1 cellular context compared by ENCODE assay signal in the genomic region with DNA sequence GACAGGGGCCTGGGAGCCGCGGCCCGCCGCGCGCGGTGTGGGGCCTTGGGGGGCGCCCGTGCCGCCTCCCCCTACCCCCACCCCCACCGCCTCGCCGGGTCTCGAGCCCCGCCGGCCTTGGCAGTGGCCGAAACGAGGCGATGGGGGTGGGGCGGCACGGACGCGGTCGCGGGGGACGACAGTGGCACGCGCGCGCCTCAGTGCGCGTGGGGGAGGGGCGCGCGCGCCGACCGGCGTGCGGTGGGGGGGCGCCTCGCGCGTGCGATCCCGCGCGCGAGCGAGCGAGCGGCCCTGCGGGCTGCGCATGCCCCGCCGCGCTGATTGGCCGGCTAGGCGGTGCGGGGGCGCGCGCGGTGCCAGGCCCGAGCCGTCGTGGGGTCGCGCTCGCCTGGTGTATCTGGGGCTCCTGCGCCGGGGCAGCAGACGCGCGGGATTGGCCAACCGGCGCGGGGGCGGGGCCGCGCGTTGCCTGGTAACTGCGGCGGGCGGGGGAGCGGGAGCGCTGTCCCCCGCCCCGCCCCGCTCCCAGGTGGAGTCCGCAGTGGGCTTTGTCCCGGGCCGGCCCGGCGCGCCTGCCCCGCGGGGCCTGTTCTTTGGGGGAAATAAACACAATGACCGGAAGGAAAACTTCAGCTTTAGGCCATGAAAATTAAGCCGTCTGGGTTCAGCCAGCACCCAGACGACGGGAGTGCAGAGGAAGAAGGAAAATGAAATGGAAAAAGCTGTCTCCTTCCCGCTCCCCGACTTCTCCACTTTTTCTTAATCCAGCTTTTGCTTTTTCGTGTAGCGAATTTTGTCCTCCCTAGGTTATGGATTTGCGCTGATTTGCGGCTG.
TF ChIP-seq lines count a peak whose summit lies in the region.

No MANE protein-coding gene starts in this region.

TF ChIP-seq in K562, 482 proteins besides CTCF, POLR2A, EP300 and RAD21 (continued from another document and continues in another):
- TF ChIP-seq, protein P1, sequence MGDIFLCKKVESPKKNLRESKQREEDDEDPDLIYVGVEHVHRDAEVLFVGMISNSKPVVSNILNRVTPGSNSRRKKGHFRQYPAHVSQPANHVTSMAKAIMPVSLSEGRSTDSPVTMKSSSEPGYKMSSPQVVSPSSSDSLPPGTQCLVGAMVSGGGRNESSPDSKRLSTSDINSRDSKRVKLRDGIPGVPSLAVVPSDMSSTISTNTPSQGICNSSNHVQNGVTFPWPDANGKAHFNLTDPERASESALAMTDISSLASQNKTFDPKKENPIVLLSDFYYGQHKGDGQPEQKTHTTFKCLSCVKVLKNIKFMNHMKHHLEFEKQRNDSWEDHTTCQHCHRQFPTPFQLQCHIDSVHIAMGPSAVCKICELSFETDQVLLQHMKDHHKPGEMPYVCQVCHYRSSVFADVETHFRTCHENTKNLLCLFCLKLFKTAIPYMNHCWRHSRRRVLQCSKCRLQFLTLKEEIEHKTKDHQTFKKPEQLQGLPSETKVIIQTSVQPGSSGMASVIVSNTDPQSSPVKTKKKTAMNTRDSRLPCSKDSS (IDR thresholded peaks at IDR 0.05; ENCODE audit: low read depth, partially characterized antibody), result no peak
- TF ChIP-seq CCNT2 (IDR thresholded peaks at IDR 0.05; ENCODE audit: borderline replicate concordance, extremely low read depth, insufficient read length, low read depth, low read length) (no peak), HNRNPK (IDR thresholded peaks at IDR 0.05; ENCODE audit: low read depth, low read length, poor library complexity, severe bottlenecking) (peak; percentile 75), ASH1L (IDR thresholded peaks at IDR 0.05; ENCODE audit: borderline replicate concordance, low read depth, partially characterized antibody) (no peak), NFIC (IDR thresholded peaks at IDR 0.05) (no peak), RFX5 (IDR thresholded peaks at IDR 0.05; ENCODE audit: low read depth, low read length) (no peak), TRIM24 (IDR thresholded peaks at IDR 0.05) (no peak), FOXP1 (CRISPR knock-in tag; IDR thresholded peaks at IDR 0.05) (no peak), ZNF184 (CRISPR knock-in tag; IDR thresholded peaks at IDR 0.05) (no peak), ZKSCAN8 (CRISPR knock-in tag; IDR thresholded peaks at IDR 0.05) (0 out of 2 replicates have a peak, but pooled peaks have one; percentile 39), C11orf30 (IDR thresholded peaks at IDR 0.05; ENCODE audit: low read depth) (no peak), MYC (IDR thresholded peaks at IDR 0.05; ENCODE audit: low read depth, low read length) (peak; percentile 80), MYC (CRISPR knock-in tag; IDR thresholded peaks at IDR 0.05; ENCODE audit: borderline replicate concordance, low read depth) (no peak), JUND (IDR thresholded peaks at IDR 0.05; ENCODE audit: borderline replicate concordance, low read depth, low read length) (no peak), JUND (tag; IDR thresholded peaks at IDR 0.05; ENCODE audit: borderline replicate concordance, low read depth, low read length) (no peak; the same call in 2 of the 3 replicates), RBM14 (IDR thresholded peaks at IDR 0.05; ENCODE audit: borderline replicate concordance, insufficient read depth, low read depth, low read length) (no peak), CHD2 (IDR thresholded peaks at IDR 0.05; ENCODE audit: low read depth, low read length) (peak; percentile 41; the same call in 1 of the 2 replicates), NR4A1 (CRISPR knock-in tag; IDR thresholded peaks at IDR 0.05) (no peak), NR4A1 (tag; IDR thresholded peaks at IDR 0.05) (no peak), HOXB6 (CRISPR knock-in tag; IDR thresholded peaks at IDR 0.05; ENCODE audit: borderline replicate concordance) (no peak), CBFA2T3 (IDR thresholded peaks at IDR 0.05) (no peak), RBM17 (IDR thresholded peaks at IDR 0.05; ENCODE audit: borderline replicate concordance, low read depth, low read length) (no peak), FIP1L1 (IDR thresholded peaks at IDR 0.05; ENCODE audit: low read depth, low read length, poor library complexity, severe bottlenecking) (no peak), CTBP1 (IDR thresholded peaks at IDR 0.05; ENCODE audit: borderline replicate concordance) (peak; percentile 72), BRD4 (IDR thresholded peaks at IDR 0.05) (0 out of 2 replicates have a peak, but pooled peaks have one; percentile 91), RB1 (IDR thresholded peaks at IDR 0.05; ENCODE audit: low read depth) (peak; percentile 80), SMAD3 (CRISPR knock-in tag; conservative IDR thresholded peaks at IDR 0.05) (no peak), FOXJ2 (tag; IDR thresholded peaks at IDR 0.05) (0 out of 2 replicates have a peak, but pooled peaks have one; percentile 8), CREB1 (IDR thresholded peaks at IDR 0.05) (peak; percentile 44; the same call in 1 of the 2 replicates), CREB1 (CRISPR knock-in tag; IDR thresholded peaks at IDR 0.05) (no peak), SIN3A (IDR thresholded peaks at IDR 0.05; ENCODE audit: borderline replicate concordance in 2 of 2, control insufficient read depth in 1 of 2, low read depth in 2 of 2, low read length in 2 of 2) (peak; percentile 57 to 69; a peak in 2 of 4 replicates), RCOR1 (IDR thresholded peaks at IDR 0.05; ENCODE audit: borderline replicate concordance in 1 of 2, low read depth in 2 of 2, low read length in 2 of 2) (0 out of 4 replicates have a peak, but pooled peaks of 1 of the 2 experiments have one; percentile 5), TCFL5 (CRISPR knock-in tag; conservative IDR thresholded peaks at IDR 0.05) (no peak), HMG20B (CRISPR knock-in tag; IDR thresholded peaks at IDR 0.05) (no peak), GTF2E2 (tag; IDR thresholded peaks at IDR 0.05) (0 out of 2 replicates have a peak, but pooled peaks have one; percentile 40)
- TF ChIP-seq, protein P2, sequence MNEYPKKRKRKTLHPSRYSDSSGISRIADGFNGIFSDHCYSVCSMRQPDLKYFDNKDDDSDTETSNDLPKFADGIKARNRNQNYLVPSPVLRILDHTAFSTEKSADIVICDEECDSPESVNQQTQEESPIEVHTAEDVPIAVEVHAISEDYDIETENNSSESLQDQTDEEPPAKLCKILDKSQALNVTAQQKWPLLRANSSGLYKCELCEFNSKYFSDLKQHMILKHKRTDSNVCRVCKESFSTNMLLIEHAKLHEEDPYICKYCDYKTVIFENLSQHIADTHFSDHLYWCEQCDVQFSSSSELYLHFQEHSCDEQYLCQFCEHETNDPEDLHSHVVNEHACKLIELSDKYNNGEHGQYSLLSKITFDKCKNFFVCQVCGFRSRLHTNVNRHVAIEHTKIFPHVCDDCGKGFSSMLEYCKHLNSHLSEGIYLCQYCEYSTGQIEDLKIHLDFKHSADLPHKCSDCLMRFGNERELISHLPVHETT (CRISPR knock-in tag; conservative IDR thresholded peaks at IDR 0.05 in 1 of 2, IDR thresholded peaks at IDR 0.05 in 1 of 2), result peak in 1 of 2 experiments; percentile 90; a peak in 2 of 4 replicates
- TF ChIP-seq, protein P3, sequence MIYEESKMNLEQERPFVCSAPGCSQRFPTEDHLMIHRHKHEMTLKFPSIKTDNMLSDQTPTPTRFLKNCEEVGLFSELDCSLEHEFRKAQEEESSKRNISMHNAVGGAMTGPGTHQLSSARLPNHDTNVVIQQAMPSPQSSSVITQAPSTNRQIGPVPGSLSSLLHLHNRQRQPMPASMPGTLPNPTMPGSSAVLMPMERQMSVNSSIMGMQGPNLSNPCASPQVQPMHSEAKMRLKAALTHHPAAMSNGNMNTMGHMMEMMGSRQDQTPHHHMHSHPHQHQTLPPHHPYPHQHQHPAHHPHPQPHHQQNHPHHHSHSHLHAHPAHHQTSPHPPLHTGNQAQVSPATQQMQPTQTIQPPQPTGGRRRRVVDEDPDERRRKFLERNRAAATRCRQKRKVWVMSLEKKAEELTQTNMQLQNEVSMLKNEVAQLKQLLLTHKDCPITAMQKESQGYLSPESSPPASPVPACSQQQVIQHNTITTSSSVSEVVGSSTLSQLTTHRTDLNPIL (CRISPR knock-in tag; IDR thresholded peaks at IDR 0.05), result no peak
- TF ChIP-seq, protein P4, sequence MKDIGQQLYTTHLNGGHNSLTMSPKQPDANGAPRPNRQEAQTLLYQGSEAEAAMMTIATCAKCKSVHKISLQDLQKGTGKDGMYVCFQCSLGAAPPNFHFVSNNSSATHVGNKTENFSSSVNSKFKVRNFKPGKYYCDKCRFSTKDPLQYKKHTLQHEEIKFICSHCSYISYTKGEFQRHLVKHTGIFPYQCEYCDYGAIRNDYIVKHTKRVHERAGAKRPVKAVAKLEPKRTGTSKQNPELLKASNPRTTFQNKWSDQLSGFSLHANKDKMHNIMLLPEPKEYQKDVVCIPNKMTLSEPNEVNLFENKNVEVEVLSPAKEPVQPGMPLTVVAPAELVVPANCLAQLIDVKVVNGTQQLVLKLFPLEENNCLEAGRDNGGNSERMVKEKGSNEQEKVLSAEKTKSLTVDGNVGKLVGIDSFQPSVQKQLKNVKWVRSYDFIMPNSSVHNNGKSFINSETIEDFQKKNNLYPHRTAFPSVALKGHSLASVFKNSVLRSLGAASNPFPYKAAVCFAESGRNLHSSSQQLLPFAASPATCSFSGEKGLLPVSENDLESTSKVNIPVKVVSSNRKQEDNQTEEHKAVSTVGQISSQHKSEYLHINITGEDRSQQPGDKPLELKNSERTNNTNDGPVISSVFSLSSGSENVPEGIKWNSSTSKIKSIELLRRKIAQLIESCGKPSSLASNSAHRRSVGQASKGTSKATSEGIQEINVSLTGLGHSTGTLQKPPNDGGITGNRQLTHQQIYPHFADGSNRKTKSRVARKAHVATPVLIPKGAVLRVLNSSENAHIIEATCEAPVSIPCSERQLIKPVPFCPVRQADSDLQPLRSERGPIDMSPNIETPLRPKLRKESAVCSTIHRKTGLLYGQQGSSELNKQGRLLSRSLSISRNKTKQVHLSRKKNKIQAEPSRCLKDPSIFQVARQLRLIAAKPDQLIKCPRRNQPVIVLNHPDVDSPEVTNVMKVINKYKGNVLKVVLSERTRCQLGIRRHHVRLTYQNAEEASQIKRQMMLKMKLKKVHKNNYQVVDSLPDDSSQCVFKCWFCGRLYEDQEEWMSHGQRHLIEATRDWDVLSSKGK (CRISPR knock-in tag; IDR thresholded peaks at IDR 0.05), result no peak
- TF ChIP-seq, protein P5, sequence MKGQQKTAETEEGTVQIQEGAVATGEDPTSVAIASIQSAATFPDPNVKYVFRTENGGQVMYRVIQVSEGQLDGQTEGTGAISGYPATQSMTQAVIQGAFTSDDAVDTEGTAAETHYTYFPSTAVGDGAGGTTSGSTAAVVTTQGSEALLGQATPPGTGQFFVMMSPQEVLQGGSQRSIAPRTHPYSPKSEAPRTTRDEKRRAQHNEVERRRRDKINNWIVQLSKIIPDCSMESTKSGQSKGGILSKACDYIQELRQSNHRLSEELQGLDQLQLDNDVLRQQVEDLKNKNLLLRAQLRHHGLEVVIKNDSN (CRISPR knock-in tag; IDR thresholded peaks at IDR 0.05), result no peak
- TF ChIP-seq, protein P6, sequence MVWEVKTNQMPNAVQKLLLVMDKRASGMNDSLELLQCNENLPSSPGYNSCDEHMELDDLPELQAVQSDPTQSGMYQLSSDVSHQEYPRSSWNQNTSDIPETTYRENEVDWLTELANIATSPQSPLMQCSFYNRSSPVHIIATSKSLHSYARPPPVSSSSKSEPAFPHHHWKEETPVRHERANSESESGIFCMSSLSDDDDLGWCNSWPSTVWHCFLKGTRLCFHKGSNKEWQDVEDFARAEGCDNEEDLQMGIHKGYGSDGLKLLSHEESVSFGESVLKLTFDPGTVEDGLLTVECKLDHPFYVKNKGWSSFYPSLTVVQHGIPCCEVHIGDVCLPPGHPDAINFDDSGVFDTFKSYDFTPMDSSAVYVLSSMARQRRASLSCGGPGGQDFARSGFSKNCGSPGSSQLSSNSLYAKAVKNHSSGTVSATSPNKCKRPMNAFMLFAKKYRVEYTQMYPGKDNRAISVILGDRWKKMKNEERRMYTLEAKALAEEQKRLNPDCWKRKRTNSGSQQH (CRISPR knock-in tag; IDR thresholded peaks at IDR 0.05), result no peak
- TF ChIP-seq, protein P7, sequence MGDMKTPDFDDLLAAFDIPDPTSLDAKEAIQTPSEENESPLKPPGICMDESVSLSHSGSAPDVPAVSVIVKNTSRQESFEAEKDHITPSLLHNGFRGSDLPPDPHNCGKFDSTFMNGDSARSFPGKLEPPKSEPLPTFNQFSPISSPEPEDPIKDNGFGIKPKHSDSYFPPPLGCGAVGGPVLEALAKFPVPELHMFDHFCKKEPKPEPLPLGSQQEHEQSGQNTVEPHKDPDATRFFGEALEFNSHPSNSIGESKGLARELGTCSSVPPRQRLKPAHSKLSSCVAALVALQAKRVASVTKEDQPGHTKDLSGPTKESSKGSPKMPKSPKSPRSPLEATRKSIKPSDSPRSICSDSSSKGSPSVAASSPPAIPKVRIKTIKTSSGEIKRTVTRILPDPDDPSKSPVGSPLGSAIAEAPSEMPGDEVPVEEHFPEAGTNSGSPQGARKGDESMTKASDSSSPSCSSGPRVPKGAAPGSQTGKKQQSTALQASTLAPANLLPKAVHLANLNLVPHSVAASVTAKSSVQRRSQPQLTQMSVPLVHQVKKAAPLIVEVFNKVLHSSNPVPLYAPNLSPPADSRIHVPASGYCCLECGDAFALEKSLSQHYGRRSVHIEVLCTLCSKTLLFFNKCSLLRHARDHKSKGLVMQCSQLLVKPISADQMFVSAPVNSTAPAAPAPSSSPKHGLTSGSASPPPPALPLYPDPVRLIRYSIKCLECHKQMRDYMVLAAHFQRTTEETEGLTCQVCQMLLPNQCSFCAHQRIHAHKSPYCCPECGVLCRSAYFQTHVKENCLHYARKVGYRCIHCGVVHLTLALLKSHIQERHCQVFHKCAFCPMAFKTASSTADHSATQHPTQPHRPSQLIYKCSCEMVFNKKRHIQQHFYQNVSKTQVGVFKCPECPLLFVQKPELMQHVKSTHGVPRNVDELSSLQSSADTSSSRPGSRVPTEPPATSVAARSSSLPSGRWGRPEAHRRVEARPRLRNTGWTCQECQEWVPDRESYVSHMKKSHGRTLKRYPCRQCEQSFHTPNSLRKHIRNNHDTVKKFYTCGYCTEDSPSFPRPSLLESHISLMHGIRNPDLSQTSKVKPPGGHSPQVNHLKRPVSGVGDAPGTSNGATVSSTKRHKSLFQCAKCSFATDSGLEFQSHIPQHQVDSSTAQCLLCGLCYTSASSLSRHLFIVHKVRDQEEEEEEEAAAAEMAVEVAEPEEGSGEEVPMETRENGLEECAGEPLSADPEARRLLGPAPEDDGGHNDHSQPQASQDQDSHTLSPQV (IDR thresholded peaks at IDR 0.05), result peak; percentile 43; the same call in 1 of the 2 replicates
- TF ChIP-seq, protein P8, sequence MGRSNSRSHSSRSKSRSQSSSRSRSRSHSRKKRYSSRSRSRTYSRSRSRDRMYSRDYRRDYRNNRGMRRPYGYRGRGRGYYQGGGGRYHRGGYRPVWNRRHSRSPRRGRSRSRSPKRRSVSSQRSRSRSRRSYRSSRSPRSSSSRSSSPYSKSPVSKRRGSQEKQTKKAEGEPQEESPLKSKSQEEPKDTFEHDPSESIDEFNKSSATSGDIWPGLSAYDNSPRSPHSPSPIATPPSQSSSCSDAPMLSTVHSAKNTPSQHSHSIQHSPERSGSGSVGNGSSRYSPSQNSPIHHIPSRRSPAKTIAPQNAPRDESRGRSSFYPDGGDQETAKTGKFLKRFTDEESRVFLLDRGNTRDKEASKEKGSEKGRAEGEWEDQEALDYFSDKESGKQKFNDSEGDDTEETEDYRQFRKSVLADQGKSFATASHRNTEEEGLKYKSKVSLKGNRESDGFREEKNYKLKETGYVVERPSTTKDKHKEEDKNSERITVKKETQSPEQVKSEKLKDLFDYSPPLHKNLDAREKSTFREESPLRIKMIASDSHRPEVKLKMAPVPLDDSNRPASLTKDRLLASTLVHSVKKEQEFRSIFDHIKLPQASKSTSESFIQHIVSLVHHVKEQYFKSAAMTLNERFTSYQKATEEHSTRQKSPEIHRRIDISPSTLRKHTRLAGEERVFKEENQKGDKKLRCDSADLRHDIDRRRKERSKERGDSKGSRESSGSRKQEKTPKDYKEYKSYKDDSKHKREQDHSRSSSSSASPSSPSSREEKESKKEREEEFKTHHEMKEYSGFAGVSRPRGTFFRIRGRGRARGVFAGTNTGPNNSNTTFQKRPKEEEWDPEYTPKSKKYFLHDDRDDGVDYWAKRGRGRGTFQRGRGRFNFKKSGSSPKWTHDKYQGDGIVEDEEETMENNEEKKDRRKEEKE (IDR thresholded peaks at IDR 0.05; ENCODE audit: borderline replicate concordance in 1 of 2, control insufficient read depth in 1 of 2, low read depth in 2 of 2, low read length in 1 of 2), result 0 out of 4 replicates have a peak, but pooled peaks of 1 of the 2 experiments have one; percentile 18
